ENCODE assay signal across 1 cellular context in the genomic region with DNA sequence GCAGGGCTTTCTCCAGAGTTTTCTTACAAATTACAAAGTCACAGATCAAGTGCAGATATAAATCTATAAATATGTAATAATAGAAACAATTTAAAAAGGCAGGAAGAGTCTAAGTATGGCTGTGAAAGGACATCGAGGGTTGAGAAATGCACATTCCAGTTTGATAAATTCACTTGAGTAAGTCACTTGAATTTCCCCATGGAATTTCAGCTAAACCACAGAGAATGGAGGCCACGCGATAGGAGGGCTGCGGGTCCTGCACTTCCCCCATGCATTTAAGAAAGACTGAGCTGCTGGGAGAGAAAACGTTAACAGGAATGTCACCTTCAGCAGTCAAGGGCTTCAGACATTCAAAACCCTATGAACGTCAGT.
TF ChIP-seq lines count a peak whose summit lies in the region.

No MANE protein-coding gene starts in this region.

TF ChIP-seq in endothelial cell of umbilical vein, 7 proteins besides CTCF, POLR2A, EP300 and RAD21:
- TF ChIP-seq, protein P1, sequence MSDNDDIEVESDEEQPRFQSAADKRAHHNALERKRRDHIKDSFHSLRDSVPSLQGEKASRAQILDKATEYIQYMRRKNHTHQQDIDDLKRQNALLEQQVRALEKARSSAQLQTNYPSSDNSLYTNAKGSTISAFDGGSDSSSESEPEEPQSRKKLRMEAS (IDR thresholded peaks at IDR 0.05; ENCODE audit: insufficient read depth, insufficient read length), result no peak
- TF ChIP-seq EZH2 (IDR thresholded peaks at IDR 0.05; ENCODE audit: borderline replicate concordance, low read depth, low read length, severe bottlenecking) (no peak), JUN (IDR thresholded peaks at IDR 0.05; ENCODE audit: borderline replicate concordance, insufficient read depth, insufficient read length, low read depth) (no peak), POLR2AphosphoS5 (IDR thresholded peaks at IDR 0.05; ENCODE audit: insufficient read depth, low read depth, low read length) (no peak)
